In the genomic region with DNA sequence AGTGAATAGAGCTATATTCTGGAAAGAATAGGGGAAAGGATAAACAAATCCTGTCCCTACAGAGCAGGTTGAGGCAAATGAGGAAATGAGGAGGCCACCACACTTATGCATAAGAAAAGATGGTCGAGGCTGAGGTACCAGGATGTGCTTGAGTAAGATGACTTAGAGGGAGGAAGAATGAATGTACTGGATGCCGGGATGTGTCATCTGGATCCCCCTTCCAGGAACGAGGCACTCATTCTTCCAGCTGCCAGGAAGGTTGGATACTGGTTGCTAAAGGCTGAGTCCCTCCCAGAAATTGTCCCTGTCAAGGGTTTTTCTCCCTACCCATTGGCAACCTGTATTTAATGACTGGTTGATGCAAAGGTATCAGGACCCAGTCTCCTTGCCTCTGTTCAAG, we compare ENCODE assay signal across 26 cellular contexts. TPM values are rescaled to one million over a fixed set of nuclear protein-coding genes. Genes with fewer than 3 reads are reported as not detected.
A peak's percentile ranks its signal among the peaks of the same experiment; 100 is the strongest.
DNase-seq lines count a peak whose midpoint lies in the region; ATAC-seq, FAIRE-seq and TF ChIP-seq lines count a peak whose summit lies in the region.
"Had no signal": no experiment of that assay in that cellular context is flagged by ENCODE, and none has a peak within 500 bp of the region (broad histone marks: within the 10 kb centered on the region; RNA-seq: fewer than 3 reads in every experiment).

No MANE protein-coding gene starts in this region.

- TF ChIP-seq POLR2A in endothelial cell of umbilical vein (IDR thresholded peaks at IDR 0.05; ENCODE audit: low read depth, low read length): no peak

- dilution Hi-C loops in endothelial cell of umbilical vein (cut with MboI; ENCODE audit: extremely low pct_ligation_motif_present, low sequenced_read_pairs): no loop called here

- no peaks in the 10 kb centered on the region for H3K9me3 Mint-ChIP-seq in GM23338
- H3K9me3 Mint-ChIP-seq: CD14-positive monocyte; CD4-positive, alpha-beta T cell; H9 had no signal

- no peak overlapping the region for H3K27ac Mint-ChIP-seq in GM23338
- H3K27ac Mint-ChIP-seq: CD14-positive monocyte; CD4-positive, alpha-beta T cell; H9; HFFc6 had no signal

- peaks cover 6% of the 10 kb centered on the region; the same call in 1 of the 2 replicates for H3K4me1 ChIP-seq in GM23338 (ENCODE audit: insufficient read depth)
- no peaks in the 10 kb centered on the region for H3K4me1 ChIP-seq in NT2/D1 (ENCODE audit: insufficient read depth, insufficient read length)
- no peaks in the 10 kb centered on the region for H3K4me1 ChIP-seq in endothelial cell of umbilical vein (ENCODE audit: control insufficient read depth, extremely low read depth, insufficient read depth, low read length)
- no peaks in the 10 kb centered on the region for H3K4me1 ChIP-seq in trophoblast cell (ENCODE audit: control insufficient read depth in 1 of 2, insufficient read depth in 2 of 2, low read length in 2 of 2)
- no peaks in the 10 kb centered on the region; a peak in 1 of 4 replicates for H3K4me1 ChIP-seq in SK-N-SH (ENCODE audit: control insufficient read depth in 1 of 2, insufficient read depth in 2 of 2, low read depth in 1 of 2, low read length in 1 of 2)
- H3K4me1 ChIP-seq: A549, BE2C had no signal

- H3K27me3 ChIP-seq in GM23338 (ENCODE audit: insufficient read depth) (no peaks in the 10 kb centered on the region), NT2/D1 (ENCODE audit: insufficient read depth, insufficient read length) (no peaks in the 10 kb centered on the region), endothelial cell of umbilical vein (ENCODE audit: control insufficient read depth in 2 of 2, insufficient read depth in 2 of 2, low read length in 2 of 2) (peaks cover 0 to 2% of the 10 kb centered on the region in 2 experiments), trophoblast cell (ENCODE audit: insufficient read depth, low read length) (no peaks in the 10 kb centered on the region), SK-N-SH (ENCODE audit: insufficient read depth) (no peaks in the 10 kb centered on the region)
- H3K27me3 ChIP-seq: BE2C; BLaER1 treated with 17β-estradiol and CSF1 and Interleukin-3, amounts not matched to agents 10 nM and 100 nM had no signal

- H3K27ac ChIP-seq in GM23338 (ENCODE audit: low read depth) (no peak overlapping the region), endothelial cell of umbilical vein (ENCODE audit: insufficient read depth, low read depth, low read length) (no peak overlapping the region), trophoblast cell (ENCODE audit: low read depth, low read length) (no peak overlapping the region), SK-N-SH (ENCODE audit: low read depth in 2 of 2, low read length in 1 of 2) (no peak overlapping the region)
- H3K27ac ChIP-seq: A549; BLaER1 treated with 17β-estradiol and CSF1 and Interleukin-3, amounts not matched to agents 10 nM and 100 nM; GM23248 had no signal

- H3K36me3 ChIP-seq in GM23338 (ENCODE audit: insufficient read depth): no peaks in the 10 kb centered on the region
- H3K36me3 ChIP-seq in NT2/D1 (ENCODE audit: insufficient read depth, insufficient read length, low read length): no peaks in the 10 kb centered on the region
- H3K36me3 ChIP-seq in endothelial cell of umbilical vein (ENCODE audit: control insufficient read depth in 2 of 2, extremely low read depth in 1 of 2, insufficient read depth in 2 of 2, low read length in 2 of 2): no peaks in the 10 kb centered on the region
- H3K36me3 ChIP-seq in trophoblast cell (ENCODE audit: control insufficient read depth in 1 of 2, insufficient read depth in 2 of 2, low read length in 2 of 2): no peaks in the 10 kb centered on the region
- H3K36me3 ChIP-seq in SK-N-SH (replicated peaks in 1 of 2; ENCODE audit: control insufficient read depth in 1 of 2, insufficient read depth in 2 of 2, low read length in 1 of 2): no peaks in the 10 kb centered on the region
- H3K36me3 ChIP-seq: BE2C; BLaER1 treated with 17β-estradiol and CSF1 and Interleukin-3, amounts not matched to agents 10 nM and 100 nM had no signal

- H3K9me1 ChIP-seq in endothelial cell of umbilical vein (replicated peaks; ENCODE audit: control insufficient read depth, extremely low read depth, insufficient read depth, low read length): no peaks in the 10 kb centered on the region

- no peak for FAIRE-seq in endothelial cell of umbilical vein (lab: Jason Lieb, UNC)
- FAIRE-seq: G401.6, GM12892 had no signal

- H3F3A ChIP-seq in GM23338 (replicated peaks; ENCODE audit: low read depth): no peaks in the 10 kb centered on the region
- no peaks in the 10 kb centered on the region for H3F3A ChIP-seq in SK-N-SH (replicated peaks; ENCODE audit: insufficient read depth)

- no CpG with 5 or more reads among the region's 3 CpGs for WGBS in trophoblast cell (ENCODE audit: extremely low coverage, insufficient coverage, insufficient read length)
- WGBS in SK-N-SH (ENCODE audit: low lambda C conversion rate): 14% methylated on average over 2 of the region's 3 CpGs

- TF ChIP-seq CTCF in GM23338 (conservative IDR thresholded peaks at IDR 0.05; ENCODE audit: low read depth in 2 of 2) (no peak), endothelial cell of umbilical vein (IDR thresholded peaks at IDR 0.05; ENCODE audit: extremely low read depth in 1 of 2, insufficient read depth in 1 of 2, low read depth in 1 of 2, low read length in 2 of 2) (no peak), SK-N-SH (IDR thresholded peaks at IDR 0.05) (no peak), omental fat pad (IDR thresholded peaks at IDR 0.05) (no peak)

- H3K18ac ChIP-seq in trophoblast cell (ENCODE audit: low read length): no peak overlapping the region

- H3K9me3 ChIP-seq in NT2/D1 (ENCODE audit: insufficient read depth, low read length) (no peaks in the 10 kb centered on the region), endothelial cell of umbilical vein (replicated peaks; ENCODE audit: control insufficient read depth, insufficient read depth, low read length) (no peaks in the 10 kb centered on the region), trophoblast cell (ENCODE audit: insufficient read depth, low read depth, low read length) (no peaks in the 10 kb centered on the region), SK-N-SH (no peaks in the 10 kb centered on the region)
- H3K9me3 ChIP-seq: A549; BE2C; BLaER1 treated with 17β-estradiol and CSF1 and Interleukin-3, amounts not matched to agents 10 nM and 100 nM had no signal

- intact Hi-C loops in endothelial cell of umbilical vein (cut with micrococcal nuclease) (no loop called here), left cardiac atrium (cut with DNase I) (no loop called here)

- BruUV-seq in endothelial cell of umbilical vein (replicated peaks; lab: Mats Ljungman, UMichigan): no TSS peak

- H2BK120ac ChIP-seq in trophoblast cell (ENCODE audit: insufficient read depth, low read length, poor library complexity): no peak overlapping the region

- H4K12ac ChIP-seq in trophoblast cell (ENCODE audit: low read depth, low read length): no peak overlapping the region

- CTCF ChIA-PET in endothelial cell of umbilical vein (lab: Charles Lee): no interaction called here
- CTCF ChIA-PET in SK-N-SH (lab: Yijun Ruan, JAX): interaction anchor here (2.0 kb wide), 1 partner anchor 10 kb away, joined by 5 read pairs; no protein-coding TSS in a partner anchor

- no peak overlapping the region for H2BK12ac ChIP-seq in trophoblast cell (ENCODE audit: low read length)

- no peak overlapping the region for H4K8ac ChIP-seq in trophoblast cell (ENCODE audit: low read depth, low read length)

- H2BK5ac ChIP-seq in trophoblast cell (ENCODE audit: low read depth, low read length, poor library complexity): no peak overlapping the region

- H3K79me1 ChIP-seq in trophoblast cell (ENCODE audit: low read length): no peaks in the 10 kb centered on the region

- H2AFZ ChIP-seq in GM23338: 0 out of 2 replicates have a peak overlapping the region, but pooled peaks have one; percentile 9
- no peak overlapping the region for H2AFZ ChIP-seq in endothelial cell of umbilical vein (ENCODE audit: low read depth, low read length)
- H2AFZ ChIP-seq in trophoblast cell (ENCODE audit: insufficient read depth, low read length, poor library complexity): no peak overlapping the region
- H2AFZ ChIP-seq in SK-N-SH (ENCODE audit: low read depth): no peak overlapping the region
- H2AFZ ChIP-seq: GM23248 had no signal

- H3K14ac ChIP-seq in trophoblast cell (ENCODE audit: low read length): no peak overlapping the region

- H3K36me3 Mint-ChIP-seq in GM23338 (ENCODE audit: low read depth): no peaks in the 10 kb centered on the region
- H3K36me3 Mint-ChIP-seq: CD14-positive monocyte had no signal

- no peak overlapping the region for H2AK5ac ChIP-seq in trophoblast cell (ENCODE audit: low read length)

- H3K4ac ChIP-seq in trophoblast cell (ENCODE audit: low read depth, low read length): no peak overlapping the region

- H4K20me1 ChIP-seq in GM23338 (replicated peaks; ENCODE audit: insufficient read depth): no peaks in the 10 kb centered on the region
- no peaks in the 10 kb centered on the region for H4K20me1 ChIP-seq in endothelial cell of umbilical vein (replicated peaks; ENCODE audit: control insufficient read depth, extremely low read depth, insufficient read depth, low read length)
- no peaks in the 10 kb centered on the region for H4K20me1 ChIP-seq in SK-N-SH (ENCODE audit: insufficient read depth)
- H4K20me1 ChIP-seq: BLaER1 treated with 17β-estradiol and CSF1 and Interleukin-3, amounts not matched to agents 10 nM and 100 nM had no signal

- TF ChIP-seq RAD21 in SK-N-SH (IDR thresholded peaks at IDR 0.05; ENCODE audit: low read length): no peak

- H3K4me2 ChIP-seq in GM23338 (no peak overlapping the region), endothelial cell of umbilical vein (ENCODE audit: insufficient read depth, low read length) (no peak overlapping the region), trophoblast cell (ENCODE audit: low read length) (no peak overlapping the region), SK-N-SH (no peak overlapping the region)
- H3K4me2 ChIP-seq: A549; BLaER1 treated with 17β-estradiol and CSF1 and Interleukin-3, amounts not matched to agents 10 nM and 100 nM had no signal

- no peaks in the 10 kb centered on the region for H3K79me2 ChIP-seq in GM23338 (replicated peaks; ENCODE audit: insufficient read depth)
- H3K79me2 ChIP-seq in endothelial cell of umbilical vein (ENCODE audit: control insufficient read depth, insufficient read depth, low read length): no peaks in the 10 kb centered on the region
- H3K79me2 ChIP-seq in trophoblast cell (ENCODE audit: control insufficient read depth, insufficient read depth, low read length, poor library complexity): no peaks in the 10 kb centered on the region
- no peaks in the 10 kb centered on the region for H3K79me2 ChIP-seq in SK-N-SH (ENCODE audit: insufficient read depth)

- TF ChIP-seq EP300 in SK-N-SH (IDR thresholded peaks at IDR 0.05; ENCODE audit: borderline replicate concordance in 1 of 2, low read depth in 1 of 2, low read length in 1 of 2): no peak

- H3K4me1 Mint-ChIP-seq in GM23338: peaks cover 9% of the 10 kb centered on the region
- H3K4me1 Mint-ChIP-seq: CD14-positive monocyte had no signal

- no peak overlapping the region for H3K4me3 ChIP-seq in GM23338
- H3K4me3 ChIP-seq in NT2/D1 (ENCODE audit: insufficient read length, low read depth): no peak overlapping the region
- H3K4me3 ChIP-seq in endothelial cell of umbilical vein (replicated peaks in 1 of 3; ENCODE audit: insufficient read depth in 1 of 3, low read depth in 1 of 3, low read length in 3 of 3): no peak overlapping the region
- H3K4me3 ChIP-seq in trophoblast cell (ENCODE audit: low read depth, low read length): no peak overlapping the region
- no peak overlapping the region for H3K4me3 ChIP-seq in SK-N-SH (ENCODE audit: low read depth in 2 of 2, low read length in 1 of 2)
- H3K4me3 ChIP-seq: A549; BLaER1 treated with 17β-estradiol and CSF1 and Interleukin-3, amounts not matched to agents 10 nM and 100 nM; GM23248 had no signal

- H4K91ac ChIP-seq in trophoblast cell (ENCODE audit: low read depth, low read length): no peak overlapping the region

- no peaks in the 10 kb centered on the region for H3K9me2 ChIP-seq in GM23338 (ENCODE audit: insufficient read depth)
- no peaks in the 10 kb centered on the region for H3K9me2 ChIP-seq in SK-N-SH

- peak overlapping the region; percentile 80 for H3K23ac ChIP-seq in trophoblast cell (ENCODE audit: low read length)

- no peaks in the 10 kb centered on the region for H3K27me3 Mint-ChIP-seq in GM23338 (ENCODE audit: insufficient read depth, low read depth, poor library complexity)

- POLR2A ChIA-PET in endothelial cell of umbilical vein (lab: Charles Lee): no interaction called here
- POLR2A ChIA-PET in SK-N-SH (lab: Yijun Ruan, JAX): no interaction called here

- ATAC-seq in GM23338: no peak
- no peak for ATAC-seq in left cardiac atrium
- ATAC-seq in omental fat pad (ENCODE audit: low FRiP score): no peak
- ATAC-seq: A549 had no signal

- H3K9ac ChIP-seq in NT2/D1 (ENCODE audit: insufficient read length, low read depth) (no peak overlapping the region), endothelial cell of umbilical vein (replicated peaks; ENCODE audit: extremely low read depth, insufficient read depth, low read length) (no peak overlapping the region), trophoblast cell (ENCODE audit: low read length) (peak overlapping the region; percentile 74), SK-N-SH (no peak overlapping the region)
- H3K9ac ChIP-seq: BLaER1 treated with 17β-estradiol and CSF1 and Interleukin-3, amounts not matched to agents 10 nM and 100 nM; GM23248 had no signal

- no peak overlapping the region for H3K4me3 Mint-ChIP-seq in GM23338
- H3K4me3 Mint-ChIP-seq: CD14-positive monocyte; CD4-positive, alpha-beta T cell; H9; HFFc6 had no signal

- DNase-seq in GM23338 (ENCODE audit: low spot score) (peak; percentile 9), NT2/D1 (ENCODE audit: low read depth, low spot score) (peak; percentile 5), endothelial cell of umbilical vein (ENCODE audit: low read depth, low spot score) (no peak), trophoblast cell (no peak), SK-N-SH (no peak), left cardiac atrium (no peak), omental fat pad (ENCODE audit: low spot score) (no peak), NCI-H146 treated with DMSO at 0.1 percent for 48 hours (lab: John Stamatoyannopoulos, UW; ENCODE audit: unreplicated experiment) (no peak)
- DNase-seq: 8988T; ACHN; AML-193; BE2C; Calu3; CD4-positive, alpha-beta T cell; COR-L47; DMS53; DMS79 treated with DMSO at 0.1 percent for 48 hours; GM23248; H9; HFFc6 had no signal

RNA-seq across cellular contexts. Expression of a gene that starts 31.1 kb away (rescaled TPM):
- 2.4 and 2.7 TPM in 2 replicates for total RNA-seq in GM23338 (2014; rRNA removed; shearing (Covaris generic))
- polyA plus RNA-seq in GM23338 (2016; fragmentation: Nextera tagmentation; extraction: Ambion mirVana) (0.70 and 0.91 TPM in 2 replicates), endothelial cell of umbilical vein (0.23 and 0.27 TPM in 2 replicates), SK-N-SH (2012; rRNA removed) (0.10 and 0.60 TPM in 2 replicates)
- total RNA-seq in endothelial cell of umbilical vein (0.25 TPM in 1 of 2 replicates, not detected in the other), left cardiac atrium (under 1 TPM; 0.08 to 0.24 TPM), omental fat pad (under 1 TPM in 2 of 4 donors, not detected in 2; 0.13 to 0.46 TPM)
- polyA plus RNA-seq in endothelial cell of umbilical vein (2011; cell fraction: cytosol; rRNA removed): 0.27 and 0.30 TPM in 2 replicates
- polyA plus RNA-seq in endothelial cell of umbilical vein (2011; cell fraction: nucleus; rRNA removed): 0.38 TPM in 2 replicates
- polyA plus RNA-seq in endothelial cell of umbilical vein (2012): 0.12 and 0.21 TPM in 2 replicates
- 1.1 and 1.2 TPM in 2 replicates for polyA minus RNA-seq in endothelial cell of umbilical vein
- not detected for polyA minus RNA-seq in endothelial cell of umbilical vein (2011; cell fraction: cytosol; rRNA and poly(A)+ RNA removed)
- 0.48 and 0.72 TPM in 2 replicates for polyA minus RNA-seq in endothelial cell of umbilical vein (2011; cell fraction: nucleus; rRNA and poly(A)+ RNA removed)
- polyA plus RNA-seq in trophoblast cell (2013): 0.06 and 0.10 TPM in 2 replicates
- polyA plus RNA-seq in SK-N-SH (2012; cell fraction: cytosol; rRNA removed): 0.30 and 0.59 TPM in 2 replicates
- polyA plus RNA-seq in SK-N-SH (2012; cell fraction: nucleus; rRNA removed): 0.21 and 0.25 TPM in 2 replicates
- total RNA-seq: Calu3; CD4-positive, alpha-beta T cell; GM23248; H4; HFFc6 had no signal
- polyA plus RNA-seq: CD14-positive monocyte, GM23248 had no signal

Comparison
In these comparisons a context has a peak if more than half of its experiments do, and no peak if none do; other contexts are left out.
1. DNase-seq: peak in GM23338 (single experiment) and NT2/D1 (single experiment); none in endothelial cell of umbilical vein (single experiment), trophoblast cell (0 of 2), SK-N-SH (single experiment), left cardiac atrium (single experiment), omental fat pad (single experiment) and NCI-H146 treated with DMSO at 0.1 percent for 48 hours (single experiment).